21 cellular contexts compared by ENCODE assay signal in the genomic region with DNA sequence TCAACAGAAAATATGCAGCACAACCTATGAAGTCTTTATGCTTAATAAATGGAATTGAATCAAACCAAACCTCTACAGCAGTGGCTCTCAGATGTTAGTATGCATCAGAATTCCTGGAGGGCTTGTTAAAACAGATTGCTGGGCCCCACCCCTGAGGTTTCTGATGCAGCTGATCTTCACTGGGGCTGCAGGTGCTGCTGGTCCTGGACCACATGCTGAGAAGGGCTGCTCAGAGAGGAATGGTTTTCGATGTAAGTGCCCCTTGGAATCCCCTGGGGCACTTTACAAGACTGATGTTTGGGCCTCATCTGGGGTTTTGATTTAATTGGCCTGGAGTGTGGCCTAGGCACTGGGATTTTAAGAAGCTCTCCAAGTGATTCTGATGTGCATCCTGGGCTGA.
"Had no signal": no experiment of that assay in that cellular context is flagged by ENCODE, and none has a peak within 500 bp of the region (broad histone marks: within the 10 kb centered on the region; RNA-seq: fewer than 3 reads in every experiment).

No MANE protein-coding gene starts in this region.

- H3K27me3 ChIP-seq: colonic mucosa, dorsolateral prefrontal cortex, hepatocyte, left lung, upper lobe of left lung had no signal

- H3K4me3 ChIP-seq: colonic mucosa, dorsolateral prefrontal cortex, hepatocyte, left lung, lung, upper lobe of left lung had no signal

- H3K27ac ChIP-seq: colonic mucosa, hepatocyte, left lung, upper lobe of left lung had no signal

- H3K9me3 ChIP-seq: colonic mucosa, left lung, upper lobe of left lung had no signal

- H3K4me1 ChIP-seq: colonic mucosa, left lung, upper lobe of left lung had no signal

- ATAC-seq: activated T-cell treated with anti-CD3 and anti-CD28 coated beads, Interleukin-2, amount 50 U/mL, for 72 hours; effector memory CD8-positive, alpha-beta T cell; esophagus mucosa; left lung; naive thymus-derived CD4-positive, alpha-beta T cell had no signal

- DNase-seq: activated CD4-positive, alpha-beta memory T cell treated with anti-CD3 and anti-CD28 coated beads, Interleukin-2, amount 10 ng/mL, durations not matched to agents 7 days and 5 days; activated CD4-positive, alpha-beta T cell treated with anti-CD3 and anti-CD28 coated beads for 4 hours; activated CD4-positive, CD25-positive, alpha-beta regulatory T cell; activated effector memory CD4-positive, alpha-beta T cell treated with Interleukin-2 at 50 U/mL for 16 hours; activated naive CD4-positive, alpha-beta T cell treated with anti-CD3 and anti-CD28 coated beads, Interleukin-2, amount 10 ng/mL, durations not matched to agents 7 days and 5 days; activated T-cell treated with anti-CD3 and anti-CD28 coated beads, Interleukin-2, amount 50 U/mL, for 72 hours; amygdala; colonic mucosa; dorsolateral prefrontal cortex; effector memory CD8-positive, alpha-beta T cell; foreskin melanocyte; immature natural killer cell; kidney glomerular epithelial cell; left lung; naive thymus-derived CD4-positive, alpha-beta T cell; stimulated activated CD4-positive, alpha-beta T cell treated with anti-CD3 and anti-CD28 coated beads, Interleukin-4, amount 100 ng/mL, for 24 hours; stimulated activated naive CD4-positive, alpha-beta T cell treated with Interleukin-2 at 50 U/mL for 16 hours; upper lobe of left lung had no signal

- H3K36me3 ChIP-seq: colonic mucosa, left lung, upper lobe of left lung had no signal
